Comparison of ENCODE assay signal across 1 cellular context in genomic region chr21:45575304-45575992, GRCh38.
TF ChIP-seq lines count a peak whose summit lies in the region.

No MANE protein-coding gene starts in this region.

TF ChIP-seq in SK-N-SH treated with all-trans-retinoic acid at 6 μM for 48 hours, 23 proteins besides CTCF, POLR2A, EP300 and RAD21 (continued from another document):
- TF ChIP-seq CSRNP3 (CRISPR knock-in tag; IDR thresholded peaks at IDR 0.05) = no peak
- TF ChIP-seq ZNF8 (CRISPR knock-in tag; IDR thresholded peaks at IDR 0.05) = no peak
- TF ChIP-seq CSDC2 (CRISPR knock-in tag; IDR thresholded peaks at IDR 0.05) = no peak
TF ChIP-seq in SK-N-SH treated with all-trans-retinoic acid at 6 μM for 48 hours: peak in this region for 0.
